In genomic region chr15:83031234-83031633, GRCh38 we compare ENCODE assay signal across 6 cellular contexts. TPM values are rescaled to one million over a fixed set of nuclear protein-coding genes. Genes with fewer than 3 reads are reported as not detected.
DNase-seq lines count a peak whose midpoint lies in the region; ATAC-seq, FAIRE-seq and TF ChIP-seq lines count a peak whose summit lies in the region.
"Not testable (repeated sequence)": the region's sequence is repeated elsewhere in the genome, so short reads cannot be mapped to it uniquely, and the experiment has no call there.

No MANE protein-coding gene starts in this region.

- in situ Hi-C loops in K562 (cut with MboI), result not testable (repeated sequence)

- POLR2A ChIA-PET in A549 (lab: Yijun Ruan, JAX); HEK293 (lab: Yijun Ruan, JAX); K562 (lab: Yijun Ruan, JAX): not testable (repeated sequence)
- POLR2A ChIA-PET in activated CD8-positive, alpha-beta T cell treated with anti-CD3 and anti-CD28 coated beads, Interleukin-2, amount 10 ng/mL, durations not matched to agents 7 days and 5 days (lab: Charles Lee), result interaction anchor here (0.7 kb wide), 1 partner anchor 476 kb away, joined by 3 read pairs; no protein-coding TSS in a partner anchor

- TF ChIP-seq RAD21 in A549 (conservative IDR thresholded peaks at IDR 0.05 in 1 of 2, IDR thresholded peaks at IDR 0.05 in 1 of 2); K562 (CRISPR knock-in tag; conservative IDR thresholded peaks at IDR 0.05 in 1 of 2, IDR thresholded peaks at IDR 0.05 in 1 of 2): not testable (repeated sequence)

- H2AFZ ChIP-seq in K562 (ENCODE audit: low read depth, low read length), result not testable (repeated sequence)

- not testable (repeated sequence) for TF ChIP-seq POLR2A in A549 (IDR thresholded peaks at IDR 0.05; ENCODE audit: low read length); K562 (conservative IDR thresholded peaks at IDR 0.05)

- not testable (repeated sequence) for TF ChIP-seq EP300 in A549 (IDR thresholded peaks at IDR 0.05); K562 (IDR thresholded peaks at IDR 0.05; ENCODE audit: low read length)

- WGBS in A549 (ENCODE audit: missing lambda C conversion rate), result 91% methylated on average over 6 of the region's 6 CpGs
- WGBS in K562 (ENCODE audit: insufficient coverage, low coverage, missing lambda C conversion rate), result 94% methylated on average over 6 of the region's 6 CpGs

- H3K36me3 ChIP-seq in HEK293 (ENCODE audit: control insufficient read depth in 2 of 2, insufficient read depth in 1 of 2, low read length in 2 of 2), result peaks cover 39 to 63% of the 10 kb centered on the region in 2 experiments
- peaks cover 69% of the 10 kb centered on the region for H3K36me3 ChIP-seq in K562 (ENCODE audit: control insufficient read depth, insufficient read depth, low read length)

- CTCF ChIA-PET in A549 (lab: Yijun Ruan, JAX); HEK293 (lab: Yijun Ruan, JAX); activated CD8-positive, alpha-beta T cell treated with anti-CD3 and anti-CD28 coated beads, Interleukin-2, amount 10 ng/mL, durations not matched to agents 7 days and 5 days (lab: Charles Lee); K562 (lab: Yijun Ruan, JAX; ENCODE audit: low intra/inter-chr PET ratio): not testable (repeated sequence)

- H3K4me3 Mint-ChIP-seq in activated CD8-positive, alpha-beta T cell treated with anti-CD3 and anti-CD28 coated beads, Interleukin-2, amount 10 ng/mL, durations not matched to agents 7 days and 5 days; stimulated activated effector memory CD8-positive, alpha-beta T cell treated with anti-CD3 and anti-CD28 coated beads, Interleukin-12 subunit alpha, Interleukin-12 subunit beta, amount 100 ng/mL, for 72 hours; stimulated activated naive CD8-positive, alpha-beta T cell treated with anti-CD3 and anti-CD28 coated beads, Interleukin-15, Interleukin-2, amounts not matched to agents 100 ng/mL and 50 ng/mL, for 24 hours: not testable (repeated sequence)

- H3K4me1 ChIP-seq in A549; HEK293 (ENCODE audit: control insufficient read depth, insufficient read depth, low read length); K562 (replicated peaks in 1 of 2; ENCODE audit: control insufficient read depth in 2 of 2, insufficient read depth in 2 of 2, low read length in 2 of 2): not testable (repeated sequence)

- not testable (repeated sequence) for H3K4me3 ChIP-seq in A549; HEK293 (ENCODE audit: low read depth, low read length); K562

- H3K4me2 ChIP-seq in A549; K562 (ENCODE audit: insufficient read depth, low read length): not testable (repeated sequence)

- H3K9me1 ChIP-seq in K562 (ENCODE audit: control insufficient read depth, insufficient read depth, low read length), result not testable (repeated sequence)

- H4K20me1 ChIP-seq in K562 (replicated peaks; ENCODE audit: control insufficient read depth, insufficient read depth, low read length), result not testable (repeated sequence)

- H3K9ac ChIP-seq in K562 (ENCODE audit: insufficient read depth in 1 of 2, low read depth in 2 of 2, low read length in 2 of 2), result not testable (repeated sequence)

- not testable (repeated sequence) for H3K27me3 ChIP-seq in K562 (ENCODE audit: control insufficient read depth in 2 of 2, insufficient read depth in 2 of 2, low read length in 2 of 2)

- intact Hi-C loops in K562 (cut with micrococcal nuclease), result not testable (repeated sequence)

- ATAC-seq in A549; activated CD8-positive, alpha-beta T cell treated with anti-CD3 and anti-CD28 coated beads, Interleukin-2, amount 10 ng/mL, durations not matched to agents 7 days and 5 days; K562; stimulated activated effector memory CD8-positive, alpha-beta T cell treated with anti-CD3 and anti-CD28 coated beads, Interleukin-12 subunit alpha, Interleukin-12 subunit beta, amount 100 ng/mL, for 72 hours: not testable (repeated sequence)

- H3K79me2 ChIP-seq in K562 (ENCODE audit: control insufficient read depth, insufficient read depth, low read length), result peaks cover 67% of the 10 kb centered on the region

- not testable (repeated sequence) for DNase-seq in A549 (ENCODE audit: low read depth in 1 of 2, low spot score in 1 of 2); activated CD8-positive, alpha-beta T cell treated with anti-CD3 and anti-CD28 coated beads, Interleukin-2, amount 10 ng/mL, durations not matched to agents 7 days and 5 days; K562 (ENCODE audit: extremely low read depth in 1 of 4, low spot score in 3 of 4); stimulated activated effector memory CD8-positive, alpha-beta T cell treated with anti-CD3 and anti-CD28 coated beads, Interleukin-12 subunit alpha, Interleukin-12 subunit beta, amount 100 ng/mL, for 72 hours (ENCODE audit: low spot score in 2 of 2)

- peaks cover 74% of the 10 kb centered on the region for H3K36me3 Mint-ChIP-seq in activated CD8-positive, alpha-beta T cell treated with anti-CD3 and anti-CD28 coated beads, Interleukin-2, amount 10 ng/mL, durations not matched to agents 7 days and 5 days (ENCODE audit: low read depth)
- peaks cover 98% of the 10 kb centered on the region for H3K36me3 Mint-ChIP-seq in stimulated activated effector memory CD8-positive, alpha-beta T cell treated with anti-CD3 and anti-CD28 coated beads, Interleukin-12 subunit alpha, Interleukin-12 subunit beta, amount 100 ng/mL, for 72 hours
- H3K36me3 Mint-ChIP-seq in stimulated activated naive CD8-positive, alpha-beta T cell treated with anti-CD3 and anti-CD28 coated beads, Interleukin-15, Interleukin-2, amounts not matched to agents 100 ng/mL and 50 ng/mL, for 24 hours (ENCODE audit: low read depth), result peaks cover 65% of the 10 kb centered on the region

- BruUV-seq in K562 (replicated peaks; lab: Mats Ljungman, UMichigan), result not testable (repeated sequence)

- not testable (repeated sequence) for H3K27me3 Mint-ChIP-seq in activated CD8-positive, alpha-beta T cell treated with anti-CD3 and anti-CD28 coated beads, Interleukin-2, amount 10 ng/mL, durations not matched to agents 7 days and 5 days (ENCODE audit: low read depth); stimulated activated naive CD8-positive, alpha-beta T cell treated with anti-CD3 and anti-CD28 coated beads, Interleukin-15, Interleukin-2, amounts not matched to agents 100 ng/mL and 50 ng/mL, for 24 hours

- not testable (repeated sequence) for TF ChIP-seq CTCF in A549 (IDR thresholded peaks at IDR 0.05); HEK293 (tag by site-specific recombination; IDR thresholded peaks at IDR 0.05); K562 (IDR thresholded peaks at IDR 0.05 in 2 of 3, conservative IDR thresholded peaks at IDR 0.05 in 1 of 3; ENCODE audit: insufficient read depth in 2 of 3, low read depth in 1 of 3, low read length in 3 of 3)

- not testable (repeated sequence) for H3K9me3 ChIP-seq in A549; HEK293 (ENCODE audit: control insufficient read depth, insufficient read depth, low read depth, low read length); K562 (replicated peaks; ENCODE audit: control insufficient read depth, insufficient read depth, low read depth, low read length)

- not testable (repeated sequence) for H3K27ac ChIP-seq in A549; HEK293 (ENCODE audit: extremely low read depth, low read depth, low read length); K562 (ENCODE audit: extremely low read depth, low read depth, low read length)

- not testable (repeated sequence) for FAIRE-seq in A549 (lab: Jason Lieb, UNC); K562 (lab: Jason Lieb, UNC)

- peaks cover 12% of the 10 kb centered on the region for H3K4me1 Mint-ChIP-seq in activated CD8-positive, alpha-beta T cell treated with anti-CD3 and anti-CD28 coated beads, Interleukin-2, amount 10 ng/mL, durations not matched to agents 7 days and 5 days (ENCODE audit: low read depth)
- H3K4me1 Mint-ChIP-seq in stimulated activated effector memory CD8-positive, alpha-beta T cell treated with anti-CD3 and anti-CD28 coated beads, Interleukin-12 subunit alpha, Interleukin-12 subunit beta, amount 100 ng/mL, for 72 hours; stimulated activated naive CD8-positive, alpha-beta T cell treated with anti-CD3 and anti-CD28 coated beads, Interleukin-15, Interleukin-2, amounts not matched to agents 100 ng/mL and 50 ng/mL, for 24 hours (ENCODE audit: low read depth): not testable (repeated sequence)

- H3K9me3 Mint-ChIP-seq in activated CD8-positive, alpha-beta T cell treated with anti-CD3 and anti-CD28 coated beads, Interleukin-2, amount 10 ng/mL, durations not matched to agents 7 days and 5 days (ENCODE audit: insufficient read depth), result peaks cover 14% of the 10 kb centered on the region
- H3K9me3 Mint-ChIP-seq in stimulated activated effector memory CD8-positive, alpha-beta T cell treated with anti-CD3 and anti-CD28 coated beads, Interleukin-12 subunit alpha, Interleukin-12 subunit beta, amount 100 ng/mL, for 72 hours; stimulated activated naive CD8-positive, alpha-beta T cell treated with anti-CD3 and anti-CD28 coated beads, Interleukin-15, Interleukin-2, amounts not matched to agents 100 ng/mL and 50 ng/mL, for 24 hours: not testable (repeated sequence)

- peak overlapping the region; percentile 32 for H3K27ac Mint-ChIP-seq in activated CD8-positive, alpha-beta T cell treated with anti-CD3 and anti-CD28 coated beads, Interleukin-2, amount 10 ng/mL, durations not matched to agents 7 days and 5 days
- peak overlapping the region; percentile 45 for H3K27ac Mint-ChIP-seq in stimulated activated effector memory CD8-positive, alpha-beta T cell treated with anti-CD3 and anti-CD28 coated beads, Interleukin-12 subunit alpha, Interleukin-12 subunit beta, amount 100 ng/mL, for 72 hours
- H3K27ac Mint-ChIP-seq in stimulated activated naive CD8-positive, alpha-beta T cell treated with anti-CD3 and anti-CD28 coated beads, Interleukin-15, Interleukin-2, amounts not matched to agents 100 ng/mL and 50 ng/mL, for 24 hours, result peak overlapping the region; percentile 13

RNA-seq across cellular contexts. Expression of gene C15orf40, which starts 19.8 kb away (rescaled TPM):
- polyA plus RNA-seq in A549 (2011; rRNA removed), result 48.0 and 54.1 TPM in 2 replicates
- 45.1 and 46.3 TPM in 2 replicates for polyA plus RNA-seq in A549 (2012; cell fraction: cytosol; rRNA removed)
- polyA plus RNA-seq in A549 (2012; cell fraction: nucleus; rRNA removed), result 10.8 and 13.8 TPM in 2 replicates
- 45.1 to 55.0 TPM (median 47.0 TPM) in 3 replicates for polyA plus RNA-seq in A549 (2017; fragmentation: RNase III; extraction: RNeasy Plus Mini Kit Qiagen cat#74134 plus additional on column Dnase treatment)
- 15.9 and 19.0 TPM in 2 replicates for polyA minus RNA-seq in A549 (2011; rRNA and poly(A)+ RNA removed)
- total RNA-seq in activated CD8-positive, alpha-beta T cell treated with anti-CD3 and anti-CD28 coated beads, Interleukin-2, amount 10 ng/mL, durations not matched to agents 7 days and 5 days, result 10 to 100 TPM; 25.2 to 31.0 TPM
- total RNA-seq in K562 (2011; cell fraction: chromatin; rRNA removed; ENCODE audit: low replicate concordance), result 46.2 and 54.6 TPM in 2 replicates
- total RNA-seq in K562 (2011; cell fraction: nucleolus; rRNA removed), result 35.3 and 48.2 TPM in 2 replicates
- 49.2 and 71.3 TPM in 2 replicates for total RNA-seq in K562 (2011; cell fraction: nucleoplasm; rRNA removed)
- 15.9 and 18.4 TPM in 2 replicates for total RNA-seq in K562 (2014; rRNA removed)
- 30.3 and 33.7 TPM in 2 replicates for total RNA-seq in K562 (2014; rRNA removed; fragmentation: Illumina TruSeq; extraction: Trizol)
- 13.6 and 22.1 TPM in 2 replicates for total RNA-seq in K562 (2015; rRNA removed; fragmentation: Illumina TruSeq; extraction: Trizol)
- 22.9 and 27.0 TPM in 2 replicates for total RNA-seq in K562 (2021)
- polyA plus RNA-seq in K562 (2011; rRNA removed), result 21.4 and 27.0 TPM in 2 replicates
- polyA plus RNA-seq in K562 (2011; cell fraction: cytosol; rRNA removed), result 13.7 and 19.6 TPM in 2 replicates
- polyA plus RNA-seq in K562 (2011; cell fraction: nucleus; rRNA removed), result 18.6 and 24.1 TPM in 2 replicates
- 28.6 and 37.1 TPM in 2 replicates for polyA plus RNA-seq in K562 (2012)
- polyA plus RNA-seq in K562 (2014; fragmentation: Illumina TruSeq; extraction: Trizol), result 23.2 and 33.9 TPM in 2 replicates
- polyA plus RNA-seq in K562 (2014; fragmentation: Nextera tagmentation; extraction: Ambion mirVana), result 10 to 100 TPM; 49.9 to 52.0 TPM
- 21.8 and 29.6 TPM in 2 replicates for polyA plus RNA-seq in K562 (2014; rRNA removed)
- polyA minus RNA-seq in K562 (2011; rRNA and poly(A)+ RNA removed), result 13.9 and 15.5 TPM in 2 replicates
- 4.8 and 6.3 TPM in 2 replicates for polyA minus RNA-seq in K562 (2011; cell fraction: cytosol; rRNA and poly(A)+ RNA removed)
- polyA minus RNA-seq in K562 (2011; cell fraction: nucleus; rRNA and poly(A)+ RNA removed), result 25.8 and 31.9 TPM in 2 replicates

RNA-seq across cellular contexts. Expression of gene BTBD1, which starts 35.8 kb away (rescaled TPM):
- polyA plus RNA-seq in A549 (2011; rRNA removed) (88.8 and 95.8 TPM in 2 replicates), A549 (2017; fragmentation: RNase III; extraction: RNeasy Plus Mini Kit Qiagen cat#74134 plus additional on column Dnase treatment) (52.2 to 53.1 TPM (median 52.7 TPM) in 3 replicates), K562 (2011; rRNA removed) (91.7 and 106 TPM in 2 replicates), K562 (2014; fragmentation: Illumina TruSeq; extraction: Trizol) (89.5 and 94.1 TPM in 2 replicates), K562 (2014; fragmentation: Nextera tagmentation; extraction: Ambion mirVana) (10 to 100 TPM; 19.4 to 27.2 TPM), K562 (2014; rRNA removed) (73.6 and 74.9 TPM in 2 replicates)
- polyA plus RNA-seq in A549 (2012; cell fraction: cytosol; rRNA removed), result 28.1 and 37.7 TPM in 2 replicates
- 20.3 TPM in 2 replicates for polyA plus RNA-seq in A549 (2012; cell fraction: nucleus; rRNA removed)
- polyA minus RNA-seq in A549 (2011; rRNA and poly(A)+ RNA removed), result 33.3 and 37.4 TPM in 2 replicates
- total RNA-seq in activated CD8-positive, alpha-beta T cell treated with anti-CD3 and anti-CD28 coated beads, Interleukin-2, amount 10 ng/mL, durations not matched to agents 7 days and 5 days, result 10 to 100 TPM; 67.4 to 70.9 TPM
- total RNA-seq in K562 (2011; cell fraction: chromatin; rRNA removed; ENCODE audit: low replicate concordance), result 36.3 and 67.9 TPM in 2 replicates
- 28.7 and 30.3 TPM in 2 replicates for total RNA-seq in K562 (2011; cell fraction: nucleolus; rRNA removed)
- total RNA-seq in K562 (2011; cell fraction: nucleoplasm; rRNA removed), result 50.4 and 78.1 TPM in 2 replicates
- total RNA-seq in K562 (2014; rRNA removed) (89.1 and 90.4 TPM in 2 replicates), K562 (2014; rRNA removed; fragmentation: Illumina TruSeq; extraction: Trizol) (97.6 and 107 TPM in 2 replicates), K562 (2015; rRNA removed; fragmentation: Illumina TruSeq; extraction: Trizol) (87.4 and 93.4 TPM in 2 replicates), K562 (2021) (75.8 and 77.3 TPM in 2 replicates)
- polyA plus RNA-seq in K562 (2011; cell fraction: cytosol; rRNA removed), result 42.8 and 47.8 TPM in 2 replicates
- 32.2 and 50.2 TPM in 2 replicates for polyA plus RNA-seq in K562 (2011; cell fraction: nucleus; rRNA removed)
- 58.8 and 59.6 TPM in 2 replicates for polyA plus RNA-seq in K562 (2012)
- 134 and 142 TPM in 2 replicates for polyA minus RNA-seq in K562 (2011; rRNA and poly(A)+ RNA removed)
- 66.7 and 84.5 TPM in 2 replicates for polyA minus RNA-seq in K562 (2011; cell fraction: cytosol; rRNA and poly(A)+ RNA removed)
- polyA minus RNA-seq in K562 (2011; cell fraction: nucleus; rRNA and poly(A)+ RNA removed), result 32.2 and 51.5 TPM in 2 replicates

RNA-seq across cellular contexts. Expression of gene RAMAC, which starts 45.2 kb away (rescaled TPM):
- polyA plus RNA-seq in A549 (2011; rRNA removed), result 50.3 and 68.1 TPM in 2 replicates
- 17.9 and 19.9 TPM in 2 replicates for polyA plus RNA-seq in A549 (2012; cell fraction: cytosol; rRNA removed)
- 6.5 and 10.0 TPM in 2 replicates for polyA plus RNA-seq in A549 (2012; cell fraction: nucleus; rRNA removed)
- 38.9 to 40.8 TPM (median 39.7 TPM) in 3 replicates for polyA plus RNA-seq in A549 (2017; fragmentation: RNase III; extraction: RNeasy Plus Mini Kit Qiagen cat#74134 plus additional on column Dnase treatment)
- 15.3 and 24.5 TPM in 2 replicates for polyA minus RNA-seq in A549 (2011; rRNA and poly(A)+ RNA removed)
- total RNA-seq in activated CD8-positive, alpha-beta T cell treated with anti-CD3 and anti-CD28 coated beads, Interleukin-2, amount 10 ng/mL, durations not matched to agents 7 days and 5 days, result 10 to 100 TPM; 25.8 to 27.0 TPM
- 2.6 and 5.9 TPM in 2 replicates for total RNA-seq in K562 (2011; cell fraction: chromatin; rRNA removed; ENCODE audit: low replicate concordance)
- 3.8 and 4.2 TPM in 2 replicates for total RNA-seq in K562 (2011; cell fraction: nucleolus; rRNA removed)
- 5.6 and 8.0 TPM in 2 replicates for total RNA-seq in K562 (2011; cell fraction: nucleoplasm; rRNA removed)
- 35.8 and 37.8 TPM in 2 replicates for total RNA-seq in K562 (2014; rRNA removed)
- total RNA-seq in K562 (2014; rRNA removed; fragmentation: Illumina TruSeq; extraction: Trizol), result 43.3 and 44.1 TPM in 2 replicates
- total RNA-seq in K562 (2015; rRNA removed; fragmentation: Illumina TruSeq; extraction: Trizol), result 41.7 and 41.9 TPM in 2 replicates
- total RNA-seq in K562 (2021), result 26.9 and 28.4 TPM in 2 replicates
- polyA plus RNA-seq in K562 (2011; rRNA removed), result 24.8 and 36.5 TPM in 2 replicates
- 11.2 and 18.5 TPM in 2 replicates for polyA plus RNA-seq in K562 (2011; cell fraction: cytosol; rRNA removed)
- polyA plus RNA-seq in K562 (2011; cell fraction: nucleus; rRNA removed), result 6.4 and 8.9 TPM in 2 replicates
- polyA plus RNA-seq in K562 (2012), result 24.3 and 37.1 TPM in 2 replicates
- polyA plus RNA-seq in K562 (2014; fragmentation: Illumina TruSeq; extraction: Trizol), result 35.4 and 38.4 TPM in 2 replicates
- polyA plus RNA-seq in K562 (2014; fragmentation: Nextera tagmentation; extraction: Ambion mirVana), result 100 to 1,000 TPM; 100 to 108 TPM
- polyA plus RNA-seq in K562 (2014; rRNA removed), result 35.4 and 42.8 TPM in 2 replicates
- 24.8 and 30.8 TPM in 2 replicates for polyA minus RNA-seq in K562 (2011; rRNA and poly(A)+ RNA removed)
- 6.6 and 12.8 TPM in 2 replicates for polyA minus RNA-seq in K562 (2011; cell fraction: cytosol; rRNA and poly(A)+ RNA removed)
- 1.6 and 3.2 TPM in 2 replicates for polyA minus RNA-seq in K562 (2011; cell fraction: nucleus; rRNA and poly(A)+ RNA removed)
